ENCODE assay signal across 8 cellular contexts in genomic region chr1:201154389-201155165, GRCh38. TPM values are rescaled to one million over a fixed set of nuclear protein-coding genes. Genes with fewer than 3 reads are reported as not detected.
DNase-seq lines count a peak whose midpoint lies in the region; ATAC-seq and TF ChIP-seq lines count a peak whose summit lies in the region.

TSS of gene TMEM9 (minus strand) at chr1:201154474. CDS start at chr1:201153923, 551 bp downstream.

- ATAC-seq in GM19025 (IDR thresholded peaks at IDR 0.05; ENCODE audit: low read depth, unreplicated experiment) = peak; percentile 97
- peak; percentile 97 for ATAC-seq in HG03354 (IDR thresholded peaks at IDR 0.05; ENCODE audit: poor library complexity, severe bottlenecking, unreplicated experiment)

- POLR2A ChIA-PET in AG04449 (lab: Yijun Ruan, JAX) = interaction anchor here (0.6 to 1.3 kb wide), 4 partner anchors 12 to 28 kb away, joined by 3 to 7 read pairs (median 4); partner anchors contain the start of gene ASCL5

- peaks cover 15 to 18% of the 10 kb centered on the region in 2 donors for H3K4me1 Mint-ChIP-seq in immature natural killer cell

- H3K4me3 ChIP-seq in AG04449 (ENCODE audit: low read depth, low read length) = peak within 1 kb of the TSS; percentile 80

- peaks cover 0 to 7% (median 4%) of the 10 kb centered on the region in 3 donors for H3K36me3 Mint-ChIP-seq in immature natural killer cell

- H3K9me3 Mint-ChIP-seq in immature natural killer cell = no peaks in the 10 kb centered on the region

- peak within 1 kb of the TSS; percentile 29 for H3K27ac ChIP-seq in caudate nucleus (ENCODE audit: low read depth, low read length)

- no peak for TF ChIP-seq CTCF in AG04449 (IDR thresholded peaks at IDR 0.05; ENCODE audit: insufficient read depth, low read length, missing control alignments)

- DNase-seq in AG04449 (ENCODE audit: low read depth, low spot score) (peak; percentile 58), NCI-H446 (lab: John Stamatoyannopoulos, UW) (peak; percentile 89 to 98), caudate nucleus (lab: John Stamatoyannopoulos, UW) (peak; percentile 41 to 99 (median 93)), immature natural killer cell (peak; percentile 95 to 96 (median 95)), smooth muscle cell of the brain vasculature (ENCODE audit: low read depth, low spot score) (peak; percentile 84)
- DNase-seq in activated CD4-positive, CD25-positive, alpha-beta regulatory T cell (lab: John Stamatoyannopoulos, UW) = peak; percentile 95 to 98 (median 97)

- peak within 1 kb of the TSS; percentile 80 to 91 (median 82) for H3K27ac Mint-ChIP-seq in immature natural killer cell

- H3K4me3 Mint-ChIP-seq in immature natural killer cell = peak within 1 kb of the TSS; percentile 89 to 92 (median 92)

- CTCF ChIA-PET in AG04449 (lab: Yijun Ruan, JAX) = interaction anchor here (1.5 to 7.6 kb wide), 5 partner anchors 13 to 68 kb away, joined by 6 to 68 read pairs (median 8); no protein-coding TSS in a partner anchor

- H3K27me3 Mint-ChIP-seq in immature natural killer cell (ENCODE audit: low read depth in 3 of 3) = peaks cover 5 to 6% (median 6%) of the 10 kb centered on the region in 3 donors

RNA-seq across cellular contexts. Expression of gene TMEM9, which starts in this region (rescaled TPM):
- 10 to 100 TPM; 32.6 to 66.7 (median 38.9) TPM for polyA plus RNA-seq in immature natural killer cell

Comparison
In these comparisons a context has a peak if more than half of its experiments do, and no peak if none do; other contexts are left out.
1. Peak in every context shown above with its lines: DNase-seq, ATAC-seq, H3K4me3 ChIP-seq and H3K27ac ChIP-seq.